In the genomic region with DNA sequence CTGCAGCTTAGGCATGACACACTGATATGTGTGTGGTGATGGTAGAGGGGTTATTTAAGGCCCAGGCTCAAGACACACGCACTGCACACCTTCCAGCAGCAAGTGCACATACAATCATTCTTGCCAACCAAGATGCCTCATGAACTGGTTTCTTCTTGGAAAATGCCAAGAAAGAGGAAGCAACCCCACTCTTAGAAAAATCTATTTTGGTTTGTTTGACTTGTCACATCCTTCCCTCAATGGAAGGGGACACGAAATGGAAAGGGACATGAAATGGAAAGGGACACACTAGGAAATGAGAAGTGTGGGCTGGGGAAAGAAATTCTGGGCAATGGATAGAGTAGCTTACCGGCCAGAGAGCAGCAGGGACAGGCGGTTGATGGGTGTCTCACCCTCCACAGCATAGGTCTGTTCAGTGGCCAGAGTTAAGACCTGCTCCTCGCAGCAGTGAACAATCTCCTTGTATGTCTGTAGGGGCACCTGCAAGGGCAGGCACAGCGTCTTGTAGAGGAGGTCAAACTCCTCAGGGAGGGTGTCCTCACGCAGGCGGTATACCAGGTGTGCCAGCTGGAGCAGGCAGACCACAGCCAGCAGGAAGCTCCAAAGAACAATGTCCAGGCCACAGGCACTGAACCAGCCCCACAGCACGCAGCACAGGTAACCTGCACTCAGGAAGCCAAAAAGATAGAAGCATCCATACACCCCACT, we compare ENCODE assay signal across 18 cellular contexts. TPM values are rescaled to one million over a fixed set of nuclear protein-coding genes. Genes with fewer than 3 reads are reported as not detected.
A peak's percentile ranks its signal among the peaks of the same experiment; 100 is the strongest.
DNase-seq lines count a peak whose midpoint lies in the region; ATAC-seq and TF ChIP-seq lines count a peak whose summit lies in the region.
"Had no signal": no experiment of that assay in that cellular context is flagged by ENCODE, and none has a peak within 500 bp of the region (broad histone marks: within the 10 kb centered on the region; RNA-seq: fewer than 3 reads in every experiment).

No MANE protein-coding gene starts in this region.

- H3K27ac ChIP-seq in AG04450 (ENCODE audit: low read depth, low read length) = peak overlapping the region; percentile 11
- H3K27ac ChIP-seq in rectal smooth muscle tissue (ENCODE audit: low read depth, low read length) = peak overlapping the region; percentile 89
- H3K27ac ChIP-seq: A549, epithelial cell of prostate, thyroid gland had no signal

- H3K9me3 Mint-ChIP-seq in activated CD4-positive, alpha-beta T cell treated with anti-CD3 and anti-CD28 coated beads, Interleukin-2, amount 10 ng/mL, durations not matched to agents 24 days and 14 days = no peaks in the 10 kb centered on the region
- H3K9me3 Mint-ChIP-seq: CD4-positive, alpha-beta memory T cell had no signal

- POLR2A ChIA-PET in AG04450 (lab: Yijun Ruan, JAX) = no interaction called here

- DNase-seq in AG04450 (ENCODE audit: low read depth, low spot score) (no peak), OCI-M1 (lab: John Stamatoyannopoulos, UW) (peak; percentile 23), left cardiac atrium (no peak), kidney glomerular epithelial cell (lab: John Stamatoyannopoulos, UW) (no peak), H4 (ENCODE audit: low spot score) (no peak)
- no peak for DNase-seq in activated CD4-positive, alpha-beta T cell treated with anti-CD3 and anti-CD28 coated beads, Interleukin-2, amount 10 ng/mL, durations not matched to agents 24 days and 14 days
- DNase-seq: activated gamma-delta T cell; amygdala; CD4-positive, alpha-beta memory T cell; DMS79; NCI-H146; NCI-H510A; thyroid gland had no signal

- CTCF ChIA-PET in AG04450 (lab: Charles Lee) = no interaction called here

- H3K4me1 Mint-ChIP-seq in activated CD4-positive, alpha-beta T cell treated with anti-CD3 and anti-CD28 coated beads, Interleukin-2, amount 10 ng/mL, durations not matched to agents 24 days and 14 days = peaks cover 11% of the 10 kb centered on the region

- ATAC-seq in left cardiac atrium = peak; percentile 2 to 14
- ATAC-seq in GM19023 (IDR thresholded peaks at IDR 0.05; ENCODE audit: unreplicated experiment) = no peak
- ATAC-seq: A549 had no signal

- H3K4me3 ChIP-seq in AG04450 (ENCODE audit: low read depth, low read length) = no peak overlapping the region
- peak overlapping the region; percentile 71 for H3K4me3 ChIP-seq in rectal smooth muscle tissue (ENCODE audit: low read length)
- H3K4me3 ChIP-seq: A549, thyroid gland had no signal

- no peak overlapping the region for H3K27ac Mint-ChIP-seq in activated CD4-positive, alpha-beta T cell treated with anti-CD3 and anti-CD28 coated beads, Interleukin-2, amount 10 ng/mL, durations not matched to agents 24 days and 14 days

- H3K4me1 ChIP-seq in rectal smooth muscle tissue (ENCODE audit: control insufficient read depth, insufficient read depth, low read length) = peaks cover 51% of the 10 kb centered on the region

- no peaks in the 10 kb centered on the region for H3K27me3 Mint-ChIP-seq in activated CD4-positive, alpha-beta T cell treated with anti-CD3 and anti-CD28 coated beads, Interleukin-2, amount 10 ng/mL, durations not matched to agents 24 days and 14 days
- H3K27me3 Mint-ChIP-seq: CD4-positive, alpha-beta memory T cell had no signal

- H3K9me3 ChIP-seq in AG04450 (ENCODE audit: control insufficient read depth, insufficient read depth, low read length) = no peaks in the 10 kb centered on the region
- H3K9me3 ChIP-seq: A549, thyroid gland had no signal

- H3K36me3 Mint-ChIP-seq in activated CD4-positive, alpha-beta T cell treated with anti-CD3 and anti-CD28 coated beads, Interleukin-2, amount 10 ng/mL, durations not matched to agents 24 days and 14 days (ENCODE audit: low read depth) = peaks cover 4% of the 10 kb centered on the region

- TF ChIP-seq CTCF in AG04450 (IDR thresholded peaks at IDR 0.05; ENCODE audit: low read depth, low read length) = no peak

- no peak overlapping the region for H3K4me3 Mint-ChIP-seq in activated CD4-positive, alpha-beta T cell treated with anti-CD3 and anti-CD28 coated beads, Interleukin-2, amount 10 ng/mL, durations not matched to agents 24 days and 14 days
- H3K4me3 Mint-ChIP-seq: CD4-positive, alpha-beta memory T cell had no signal

- H3K9ac ChIP-seq in rectal smooth muscle tissue (ENCODE audit: low read length) = peak overlapping the region; percentile 64

- H3K27me3 ChIP-seq in AG04450 (ENCODE audit: control insufficient read depth, insufficient read depth, low read length) (peaks cover 7% of the 10 kb centered on the region), rectal smooth muscle tissue (ENCODE audit: control insufficient read depth, insufficient read depth, low read length) (no peaks in the 10 kb centered on the region)
- H3K27me3 ChIP-seq: thyroid gland had no signal

- H3K36me3 ChIP-seq in rectal smooth muscle tissue (ENCODE audit: control insufficient read depth, insufficient read depth, low read length) = no peaks in the 10 kb centered on the region
- H3K36me3 ChIP-seq: thyroid gland had no signal

- intact Hi-C loops in left cardiac atrium (cut with DNase I) = no loop called here
- intact Hi-C loops in activated CD4-positive, alpha-beta T cell treated with anti-CD3 and anti-CD28 coated beads, Interleukin-2, amount 10 ng/mL, durations not matched to agents 24 days and 14 days (cut with micrococcal nuclease) = no loop called here

RNA-seq across cellular contexts. Expression of gene POPDC2, which starts 0.7 kb away (rescaled TPM):
- polyA plus RNA-seq in AG04450 (2011; rRNA removed) = 0.38 and 0.43 TPM in 2 replicates
- polyA minus RNA-seq in AG04450 (2011; rRNA and poly(A)+ RNA removed) = 0.48 and 0.55 TPM in 2 replicates
- 100 to 1,000 TPM; 383 to 677 TPM for total RNA-seq in left cardiac atrium
- 0.63 and 0.66 TPM in 2 replicates for total RNA-seq in activated CD4-positive, alpha-beta T cell treated with anti-CD3 and anti-CD28 coated beads, Interleukin-2, amount 10 ng/mL, durations not matched to agents 24 days and 14 days
- 0.06 and 0.54 TPM in 2 replicates for total RNA-seq in H4 (2014; rRNA removed; shearing (Covaris generic))
- total RNA-seq: LHCN-M2 had no signal

RNA-seq across cellular contexts. Expression of gene COX17, which starts 17.5 kb away (rescaled TPM):
- polyA plus RNA-seq in AG04450 (2011; rRNA removed) = 19.2 and 20.0 TPM in 2 replicates
- 5.2 and 5.6 TPM in 2 replicates for polyA minus RNA-seq in AG04450 (2011; rRNA and poly(A)+ RNA removed)
- total RNA-seq in left cardiac atrium = 100 to 1,000 TPM; 101 to 120 TPM
- total RNA-seq in activated CD4-positive, alpha-beta T cell treated with anti-CD3 and anti-CD28 coated beads, Interleukin-2, amount 10 ng/mL, durations not matched to agents 24 days and 14 days = 61.0 and 70.0 TPM in 2 replicates
- total RNA-seq in H4 (2014; rRNA removed; shearing (Covaris generic)) = 90.9 and 100 TPM in 2 replicates

RNA-seq across cellular contexts. Expression of gene CFAP91, which starts 43.1 kb away (rescaled TPM):
- polyA plus RNA-seq in AG04450 (2011; rRNA removed) = not detected in 2 replicates
- not detected in 2 replicates for polyA minus RNA-seq in AG04450 (2011; rRNA and poly(A)+ RNA removed)
- under 1 TPM; 0.58 to 0.91 TPM for total RNA-seq in left cardiac atrium
- 0.26 TPM in 1 of 2 replicates, not detected in the other for total RNA-seq in activated CD4-positive, alpha-beta T cell treated with anti-CD3 and anti-CD28 coated beads, Interleukin-2, amount 10 ng/mL, durations not matched to agents 24 days and 14 days
- 0.17 TPM in 1 of 2 replicates, not detected in the other for total RNA-seq in H4 (2014; rRNA removed; shearing (Covaris generic))

Comparison
In these comparisons a context has a peak if more than half of its experiments do, and no peak if none do; other contexts are left out.
1. RNA of gene POPDC2, which starts 0.7 kb away (total RNA-seq): 383 to 677 TPM in left cardiac atrium; 0.63 to 0.66 TPM in activated CD4-positive, alpha-beta T cell treated with anti-CD3 and anti-CD28 coated beads, Interleukin-2, amount 10 ng/mL, durations not matched to agents 24 days and 14 days and 0.06 to 0.54 TPM in H4; every median in the first group is over 100 times any median in the second.